ENCODE assay signal across 8 cellular contexts in genomic region chr12:7018350-7019042, GRCh38. TPM values are rescaled to one million over a fixed set of nuclear protein-coding genes. Genes with fewer than 3 reads are reported as not detected.
DNase-seq lines count a peak whose midpoint lies in the region; ATAC-seq, FAIRE-seq and TF ChIP-seq lines count a peak whose summit lies in the region.

Gene LPCAT3 (minus strand): TSS chr12:7018476. CDS start chr12:7018424, 52 bp downstream.

- H3K27me3 Mint-ChIP-seq in activated T-helper 2 cell treated with anti-CD3 and anti-CD28 coated beads, Interferon-gamma antibody, Interleukin-2, Interleukin-4, amounts not matched to agents 10 μg/mL and 5 μg/mL and 100 μg/mL, durations not matched to agents 14 hours and 24 hours and 36 hours (ENCODE audit: low read depth): no peaks in the 10 kb centered on the region
- no peaks in the 10 kb centered on the region for H3K27me3 Mint-ChIP-seq in natural killer cell (ENCODE audit: low read depth in 2 of 2)

- H3K9me3 ChIP-seq in ES-I3 (ENCODE audit: control insufficient read depth, insufficient read depth, low read length) (no peaks in the 10 kb centered on the region), RWPE2 (ENCODE audit: severe bottlenecking) (no peaks in the 10 kb centered on the region)

- peak within 1 kb of the TSS; percentile 84 for H3K27ac Mint-ChIP-seq in activated T-helper 2 cell treated with anti-CD3 and anti-CD28 coated beads, Interferon-gamma antibody, Interleukin-2, Interleukin-4, amounts not matched to agents 10 μg/mL and 5 μg/mL and 100 μg/mL, durations not matched to agents 14 hours and 24 hours and 36 hours
- peak within 1 kb of the TSS; percentile 69 to 82 for H3K27ac Mint-ChIP-seq in natural killer cell

- H3K36me3 Mint-ChIP-seq in activated T-helper 2 cell treated with anti-CD3 and anti-CD28 coated beads, Interferon-gamma antibody, Interleukin-2, Interleukin-4, amounts not matched to agents 10 μg/mL and 5 μg/mL and 100 μg/mL, durations not matched to agents 14 hours and 24 hours and 36 hours (ENCODE audit: low read depth): peaks cover 4% of the 10 kb centered on the region
- H3K36me3 Mint-ChIP-seq in natural killer cell: no peaks in the 10 kb centered on the region

- no peaks in the 10 kb centered on the region for H3K27me3 ChIP-seq in RWPE2 (ENCODE audit: insufficient read depth, poor library complexity, severe bottlenecking)

- no peaks in the 10 kb centered on the region for H3K9me3 Mint-ChIP-seq in activated T-helper 2 cell treated with anti-CD3 and anti-CD28 coated beads, Interferon-gamma antibody, Interleukin-2, Interleukin-4, amounts not matched to agents 10 μg/mL and 5 μg/mL and 100 μg/mL, durations not matched to agents 14 hours and 24 hours and 36 hours
- H3K9me3 Mint-ChIP-seq in natural killer cell: no peaks in the 10 kb centered on the region

- intact Hi-C loops in activated T-helper 2 cell treated with anti-CD3 and anti-CD28 coated beads, Interferon-gamma antibody, Interleukin-2, Interleukin-4, amounts not matched to agents 10 μg/mL and 5 μg/mL and 100 μg/mL, durations not matched to agents 14 hours and 24 hours and 36 hours (cut with micrococcal nuclease): loop anchor here (1.0 to 5.0 kb wide), 6 partner anchors 48 to 170 kb away; partner anchors contain the start of genes C12orf57, C1R, C1RL and EMG1
- intact Hi-C loops in natural killer cell (cut with micrococcal nuclease): loop anchor here (1.0 to 5.0 kb wide), 8 partner anchors 48 to 166 kb away; partner anchors contain the start of genes C1R, C1RL, EMG1 and PHB2

- H3K4me1 ChIP-seq in ES-I3 (ENCODE audit: insufficient read depth, low read length) (peaks cover 5% of the 10 kb centered on the region; the same call in 1 of the 2 replicates), RWPE2 (ENCODE audit: insufficient read depth, poor library complexity, severe bottlenecking) (peaks cover 4% of the 10 kb centered on the region)

- H3K4me3 ChIP-seq in RWPE2 (ENCODE audit: severe bottlenecking) (peak within 1 kb of the TSS; percentile 73), fibroblast of mammary gland (ENCODE audit: control insufficient read depth, low read depth, low read length) (peak within 1 kb of the TSS; percentile 90)

- peak; percentile 95 for DNase-seq in H54 (ENCODE audit: insufficient read length, low spot score)
- peak; percentile 100 for DNase-seq in LoVo (ENCODE audit: low spot score)
- peak; percentile 97 for DNase-seq in RWPE2 (ENCODE audit: low spot score)
- DNase-seq in activated T-helper 2 cell treated with anti-CD3 and anti-CD28 coated beads, Interferon-gamma antibody, Interleukin-2, Interleukin-4, amounts not matched to agents 10 μg/mL and 5 μg/mL and 100 μg/mL, durations not matched to agents 14 hours and 24 hours and 36 hours (ENCODE audit: low spot score): peak; percentile 98
- DNase-seq in fibroblast of mammary gland (ENCODE audit: low read depth): peak; percentile 89
- peak; percentile 97 for DNase-seq in natural killer cell
- peak; percentile 97 for DNase-seq in stimulated activated naive CD4-positive, alpha-beta T cell treated with Interleukin-2 at 50 U/mL for 16 hours (lab: John Stamatoyannopoulos, UW)

- TF ChIP-seq CTCF in RWPE2 (IDR thresholded peaks at IDR 0.05; ENCODE audit: poor library complexity, severe bottlenecking) (peak; percentile 97), fibroblast of mammary gland (conservative IDR thresholded peaks at IDR 0.05; ENCODE audit: control insufficient read depth, insufficient read depth, low read depth, low read length) (peak; percentile 70), natural killer cell (IDR thresholded peaks at IDR 0.05) (peak; percentile 89)

- H3K27ac ChIP-seq in RWPE2 (ENCODE audit: poor library complexity, severe bottlenecking): peak within 1 kb of the TSS; percentile 71

- ATAC-seq in RWPE2 (ENCODE audit: low read depth) (peak; percentile 91), natural killer cell (peak; percentile 91 to 98 (median 91))

- no peak for FAIRE-seq in H54 (lab: Jason Lieb, UNC)

- TF ChIP-seq POLR2A in H54 (IDR thresholded peaks at IDR 0.05; ENCODE audit: low read depth, low read length): peak; percentile 50; the same call in 1 of the 2 replicates

- H3K36me3 ChIP-seq in ES-I3 (ENCODE audit: insufficient read depth, low read length): no peaks in the 10 kb centered on the region
- H3K36me3 ChIP-seq in RWPE2 (ENCODE audit: low read depth): no peaks in the 10 kb centered on the region; the same call in 1 of the 2 replicates

- H3K4me1 Mint-ChIP-seq in activated T-helper 2 cell treated with anti-CD3 and anti-CD28 coated beads, Interferon-gamma antibody, Interleukin-2, Interleukin-4, amounts not matched to agents 10 μg/mL and 5 μg/mL and 100 μg/mL, durations not matched to agents 14 hours and 24 hours and 36 hours (ENCODE audit: low read depth): peaks cover 24% of the 10 kb centered on the region
- peaks cover 13 to 25% of the 10 kb centered on the region in 2 donors for H3K4me1 Mint-ChIP-seq in natural killer cell

- peak within 1 kb of the TSS; percentile 97 for H3K9ac ChIP-seq in ES-I3 (ENCODE audit: low read depth, low read length)

- peak within 1 kb of the TSS; percentile 91 for H3K4me3 Mint-ChIP-seq in activated T-helper 2 cell treated with anti-CD3 and anti-CD28 coated beads, Interferon-gamma antibody, Interleukin-2, Interleukin-4, amounts not matched to agents 10 μg/mL and 5 μg/mL and 100 μg/mL, durations not matched to agents 14 hours and 24 hours and 36 hours (ENCODE audit: low read depth)
- peak within 1 kb of the TSS; percentile 87 for H3K4me3 Mint-ChIP-seq in natural killer cell

RNA-seq across cellular contexts. Expression of gene LPCAT3, which starts in this region (rescaled TPM):
- 30.9 and 34.0 TPM in 2 replicates for total RNA-seq in activated T-helper 2 cell treated with anti-CD3 and anti-CD28 coated beads, Interferon-gamma antibody, Interleukin-2, Interleukin-4, amounts not matched to agents 10 μg/mL and 5 μg/mL and 100 μg/mL, durations not matched to agents 14 hours and 24 hours and 36 hours
- 10 to 100 TPM; 45.6 to 54.3 (median 45.6) TPM for total RNA-seq in natural killer cell

Comparison
In these comparisons a context has a peak if more than half of its experiments do, and no peak if none do; other contexts are left out.
1. Peak in every context shown above with its lines: DNase-seq, ATAC-seq, H3K4me3 ChIP-seq and H3K27ac ChIP-seq.